8 cellular contexts compared by ENCODE assay signal in genomic region chr11:68038718-68039525, GRCh38. TPM values are rescaled to one million over a fixed set of nuclear protein-coding genes. Genes with fewer than 3 reads are reported as not detected.
A peak's percentile ranks its signal among the peaks of the same experiment; 100 is the strongest.
DNase-seq lines count a peak whose midpoint lies in the region; ATAC-seq, FAIRE-seq and TF ChIP-seq lines count a peak whose summit lies in the region.

Gene TCIRG1, plus strand, starts transcription at chr11:68039025. Its CDS starts 2,247 bp downstream, at chr11:68041272.

- H3K36me3 ChIP-seq in Caco-2 (ENCODE audit: control insufficient read depth, insufficient read depth, low read length): peaks cover 2% of the 10 kb centered on the region; the same call in 1 of the 2 replicates
- peaks cover 12% of the 10 kb centered on the region for H3K36me3 ChIP-seq in RWPE2 (ENCODE audit: low read depth)
- peaks cover 7 to 21% of the 10 kb centered on the region in 2 donors for H3K36me3 ChIP-seq in neuronal stem cell (replicated peaks in 1 of 2; ENCODE audit: control insufficient read depth in 2 of 2, insufficient read depth in 2 of 2, low read length in 2 of 2)
- H3K36me3 ChIP-seq in thyroid gland: peaks cover 4 to 10% of the 10 kb centered on the region in 2 donors

- peak within 1 kb of the TSS; percentile 85 for H3K4ac ChIP-seq in neuronal stem cell (ENCODE audit: low read length)

- no peaks in the 10 kb centered on the region for H3K9me3 Mint-ChIP-seq in Caco-2 (ENCODE audit: unreplicated experiment)

- H2AK5ac ChIP-seq in neuronal stem cell (ENCODE audit: low read depth, low read length): peak within 1 kb of the TSS; percentile 98

- H3K23ac ChIP-seq in neuronal stem cell (ENCODE audit: low read depth, low read length, poor library complexity): peak within 1 kb of the TSS; percentile 66

- H2BK15ac ChIP-seq in neuronal stem cell (ENCODE audit: low read length): peak within 1 kb of the TSS; percentile 98

- H3K4me3 ChIP-seq in Caco-2 (ENCODE audit: low read depth, low read length) (no peak within 1 kb of the TSS), HFF-Myc (replicated peaks; ENCODE audit: low read depth, low read length) (peak within 1 kb of the TSS; percentile 57), RWPE2 (ENCODE audit: severe bottlenecking) (peak within 1 kb of the TSS; percentile 48), neuronal stem cell (ENCODE audit: low read length in 2 of 2) (peak within 1 kb of the TSS in 1 of 2 donors; percentile 56), thyroid gland (replicated peaks in 1 of 3) (peak within 1 kb of the TSS; percentile 34 to 64 (median 48))

- no peak within 1 kb of the TSS for H3K4me3 Mint-ChIP-seq in Caco-2 (ENCODE audit: unreplicated experiment)

- TF ChIP-seq CTCF in Caco-2 (IDR thresholded peaks at IDR 0.05; ENCODE audit: insufficient read depth in 1 of 2, low read depth in 1 of 2, low read length in 1 of 2, severe bottlenecking in 1 of 2, unreplicated experiment in 1 of 2) (no peak), HFF-Myc (IDR thresholded peaks at IDR 0.05; ENCODE audit: low read depth, low read length, missing control alignments) (no peak), RWPE2 (IDR thresholded peaks at IDR 0.05; ENCODE audit: poor library complexity, severe bottlenecking) (no peak), thyroid gland (IDR thresholded peaks at IDR 0.05) (no peak)

- FAIRE-seq in frontal cortex (lab: Jason Lieb, UNC): no peak

- peak within 1 kb of the TSS; percentile 88 for H2AFZ ChIP-seq in neuronal stem cell (ENCODE audit: low read length)

- H3K4me2 ChIP-seq in neuronal stem cell (ENCODE audit: insufficient read depth, low read length, poor library complexity, severe bottlenecking): peak within 1 kb of the TSS; percentile 48

- peak within 1 kb of the TSS; percentile 88 for H3K9ac ChIP-seq in neuronal stem cell (ENCODE audit: low read depth, low read length, poor library complexity)

- H3K9me3 ChIP-seq in Caco-2 (no peaks in the 10 kb centered on the region), RWPE2 (ENCODE audit: severe bottlenecking) (no peaks in the 10 kb centered on the region), neuronal stem cell (replicated peaks in 1 of 2; ENCODE audit: control insufficient read depth in 2 of 2, insufficient read depth in 1 of 2, low read depth in 1 of 2, low read length in 2 of 2) (no peaks in the 10 kb centered on the region), thyroid gland (no peaks in the 10 kb centered on the region)

- WGBS in neuronal stem cell (ENCODE audit: extremely low coverage in 2 of 2, insufficient read length in 2 of 2, insufficient replicate concordance in 1 of 2), 2 donors: no CpG with 5 or more reads among the region's 51 CpGs
- 32 to 33% methylated on average over 2 to 7 of the region's 51 CpGs for WGBS in thyroid gland, 2 donors

- H3K18ac ChIP-seq in neuronal stem cell (ENCODE audit: low read length): peak within 1 kb of the TSS; percentile 95

- peak within 1 kb of the TSS; percentile 86 for H3K14ac ChIP-seq in neuronal stem cell (ENCODE audit: low read length)

- BruUV-seq in Caco-2 (replicated peaks; lab: Mats Ljungman, UMichigan): no TSS peak

- intact Hi-C loops in Caco-2 (cut with micrococcal nuclease; ENCODE audit: unreplicated experiment): no loop called here
- intact Hi-C loops in thyroid gland (cut with DNase I): no loop called here

- H3K79me1 ChIP-seq in neuronal stem cell (ENCODE audit: low read depth, low read length): peaks cover 4% of the 10 kb centered on the region

- POLR2A ChIA-PET in Caco-2 (lab: Charles Lee): no interaction called here

- H3K27me3 ChIP-seq in Caco-2 (replicated peaks; ENCODE audit: control insufficient read depth, insufficient read depth, low read length) (no peaks in the 10 kb centered on the region), RWPE2 (ENCODE audit: insufficient read depth, poor library complexity, severe bottlenecking) (no peaks in the 10 kb centered on the region), neuronal stem cell (ENCODE audit: control insufficient read depth in 3 of 3, insufficient read depth in 3 of 3, low read depth in 1 of 3, low read length in 3 of 3) (no peaks in the 10 kb centered on the region), thyroid gland (no peaks in the 10 kb centered on the region)

- peak within 1 kb of the TSS; percentile 26 for H2BK120ac ChIP-seq in neuronal stem cell (ENCODE audit: low read depth, low read length)

- H4K91ac ChIP-seq in neuronal stem cell (ENCODE audit: low read depth, low read length, poor library complexity): no peak within 1 kb of the TSS

- ATAC-seq in RWPE2 (ENCODE audit: low read depth) (peak; percentile 75), HG03565 (IDR thresholded peaks at IDR 0.05; ENCODE audit: unreplicated experiment) (no peak)

- H3K4me1 ChIP-seq in Caco-2 (peaks cover 39% of the 10 kb centered on the region), RWPE2 (ENCODE audit: insufficient read depth, poor library complexity, severe bottlenecking) (peaks cover 4% of the 10 kb centered on the region), neuronal stem cell (ENCODE audit: control insufficient read depth in 2 of 2, insufficient read depth in 1 of 2, low read depth in 1 of 2, low read length in 2 of 2) (peaks cover 13 to 34% of the 10 kb centered on the region in 2 donors), thyroid gland (peaks cover 35 to 42% of the 10 kb centered on the region in 2 donors)

- H4K8ac ChIP-seq in neuronal stem cell (ENCODE audit: low read depth, low read length): peak within 1 kb of the TSS; percentile 68

- H2BK12ac ChIP-seq in neuronal stem cell (ENCODE audit: low read length): peak within 1 kb of the TSS; percentile 34

- CTCF ChIA-PET in Caco-2 (lab: Charles Lee): no interaction called here

- H3K27me3 Mint-ChIP-seq in Caco-2 (ENCODE audit: insufficient read depth, unreplicated experiment): no peaks in the 10 kb centered on the region

- H3K4me1 Mint-ChIP-seq in Caco-2 (ENCODE audit: low read depth, unreplicated experiment): peaks cover 22% of the 10 kb centered on the region

- H2BK5ac ChIP-seq in neuronal stem cell (ENCODE audit: low read length): peak within 1 kb of the TSS; percentile 42

- TF ChIP-seq POLR2A in thyroid gland (IDR thresholded peaks at IDR 0.05): peak in 1 of 2 donors; percentile 93

- peaks cover 50% of the 10 kb centered on the region for H3K36me3 Mint-ChIP-seq in Caco-2 (ENCODE audit: insufficient read depth, unreplicated experiment)

- H3K27ac Mint-ChIP-seq in Caco-2 (ENCODE audit: unreplicated experiment): peak within 1 kb of the TSS; percentile 72

- DNase-seq in Caco-2: peak in 1 of 2 experiments; percentile 39
- DNase-seq in HFF-Myc (ENCODE audit: extremely low read depth, low read depth): no peak
- no peak for DNase-seq in RWPE2 (ENCODE audit: low spot score)
- peak; percentile 34 for DNase-seq in activated gamma-delta T cell treated with anti-CD3 and anti-CD28 coated beads, Interleukin-2, amount 50 U/mL, for 16 hours (ENCODE audit: low read depth)
- peak; percentile 80 to 93 for DNase-seq in frontal cortex (ENCODE audit: low spot score in 2 of 2)
- DNase-seq in neuronal stem cell (ENCODE audit: low spot score): peak; percentile 35
- peak; percentile 86 to 89 for DNase-seq in thyroid gland

- H3K27ac ChIP-seq in RWPE2 (ENCODE audit: poor library complexity, severe bottlenecking): peak within 1 kb of the TSS; percentile 67
- H3K27ac ChIP-seq in neuronal stem cell (replicated peaks; ENCODE audit: low read length): no peak within 1 kb of the TSS
- peak within 1 kb of the TSS; percentile 88 to 94 (median 91) for H3K27ac ChIP-seq in thyroid gland

RNA-seq across cellular contexts. Expression of gene TCIRG1, which starts in this region (rescaled TPM):
- total RNA-seq in Caco-2 (2022) (2.7 and 2.8 TPM in 2 replicates), frontal cortex (2.4 TPM), thyroid gland (100 to 1,000 TPM in 3 of 4 donors, 10 to 100 TPM in 1; 74.8 to 141 (median 121) TPM)
- 5.7 TPM for polyA plus RNA-seq in neuronal stem cell (2013, experiment 1 of 2)
- 4.8 TPM for polyA plus RNA-seq in neuronal stem cell (2013, experiment 2 of 2)

Comparison
In these comparisons a context has a peak if more than half of its experiments do, and no peak if none do; other contexts are left out.
1. RNA of gene TCIRG1 (total RNA-seq): 74.8 to 141 TPM in thyroid gland; 2.7 to 2.8 TPM in Caco-2 and 2.4 TPM in frontal cortex (single experiment); every median in the first group is over 10 times any median in the second.
2. DNase-seq: peak in activated gamma-delta T cell treated with anti-CD3 and anti-CD28 coated beads, Interleukin-2, amount 50 U/mL, for 16 hours (single experiment), frontal cortex (2 of 2), neuronal stem cell (single experiment) and thyroid gland (2 of 2); none in HFF-Myc (single experiment) and RWPE2 (single experiment).